In the genomic region with DNA sequence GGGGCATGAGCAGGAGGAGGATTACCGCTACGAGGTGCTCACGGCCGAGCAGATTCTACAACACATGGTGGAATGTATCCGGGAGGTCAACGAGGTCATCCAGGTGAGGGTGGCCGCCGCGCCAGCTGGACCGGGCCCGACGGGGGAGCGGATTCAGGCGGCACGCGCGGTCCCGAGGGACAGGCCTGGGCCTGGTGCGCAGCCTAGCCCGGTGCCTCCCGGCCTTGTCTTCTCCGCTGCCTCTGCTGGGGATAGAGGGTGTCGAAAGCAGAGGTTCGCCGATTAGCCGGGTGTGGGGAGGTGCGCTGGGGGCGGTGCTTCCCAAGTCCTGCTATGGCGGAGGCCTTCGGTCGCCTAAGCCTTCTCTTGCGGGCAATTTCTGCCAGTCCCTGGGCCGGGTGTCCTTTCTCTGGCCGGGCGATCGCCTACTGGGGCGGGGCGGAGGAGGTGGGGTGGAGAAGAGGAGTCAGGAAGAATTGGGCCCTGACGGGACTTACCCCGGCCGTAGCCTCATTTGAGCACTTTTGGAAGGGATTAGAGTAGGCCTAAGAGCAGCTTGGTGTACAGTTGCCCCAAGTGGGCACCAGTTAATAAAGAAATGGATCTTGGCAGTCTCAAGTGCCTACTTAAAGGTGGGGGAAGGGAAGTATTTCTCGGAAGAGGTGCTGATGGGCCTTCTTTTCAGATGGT, we compare ENCODE assay signal across 8 cellular contexts. TPM values are rescaled to one million over a fixed set of nuclear protein-coding genes. Genes with fewer than 3 reads are reported as not detected.
A peak's percentile ranks its signal among the peaks of the same experiment; 100 is the strongest.
DNase-seq lines count a peak whose midpoint lies in the region; ATAC-seq lines count a peak whose summit lies in the region.

No MANE protein-coding gene starts in this region.

- DNase-seq in NCI-H2081 (lab: John Stamatoyannopoulos, UW) (peak; percentile 61 to 66), NCI-H2081 treated with DMSO at 0.1 percent for 48 hours (lab: John Stamatoyannopoulos, UW) (no peak), NCI-H2227 treated with DMSO at 0.1 percent for 48 hours (lab: John Stamatoyannopoulos, UW) (peak; percentile 21), cerebellum (ENCODE audit: low spot score) (peak; percentile 38), kidney tubule cell (ENCODE audit: low spot score) (peak; percentile 78)
- DNase-seq in activated CD4-positive, CD25-positive, alpha-beta regulatory T cell treated with anti-CD3 and anti-CD28 coated beads, Interleukin-2, amount 50 U/mL, for 72 hours, result peak; percentile 77
- peak; percentile 53 to 67 (median 62) for DNase-seq in stimulated activated CD4-positive, alpha-beta T cell treated with anti-CD3 and anti-CD28 coated beads, Interleukin-1b, Interleukin-23, amount 100 ng/mL, for 24 hours (ENCODE audit: low read depth in 4 of 4, low spot score in 1 of 4)

- peak; percentile 44 for ATAC-seq in HG03045 (IDR thresholded peaks at IDR 0.05; ENCODE audit: unreplicated experiment)

RNA-seq across cellular contexts. Expression of gene ARIH1, which starts 0.9 kb away (rescaled TPM):
- 52.6 TPM for total RNA-seq in cerebellum
